In genomic region chr15:96158938-96159337, GRCh38 we compare ENCODE assay signal across 22 cellular contexts.
A peak's percentile ranks its signal among the peaks of the same experiment; 100 is the strongest.
DNase-seq lines count a peak whose midpoint lies in the region; FAIRE-seq and TF ChIP-seq lines count a peak whose summit lies in the region.
"Had no signal": no experiment of that assay in that cellular context is flagged by ENCODE, and none has a peak within 500 bp of the region (broad histone marks: within the 10 kb centered on the region; RNA-seq: fewer than 3 reads in every experiment).

No MANE protein-coding gene starts in this region.

- peak; percentile 22 to 40 for TF ChIP-seq RAD21 in liver (IDR thresholded peaks at IDR 0.05)

- no peak overlapping the region for H3K9ac ChIP-seq in liver (ENCODE audit: low read depth in 1 of 2, low read length in 2 of 2)

- H3K4me3 ChIP-seq in fibroblast of the aortic adventitia (ENCODE audit: low read depth, low read length) (no peak overlapping the region), liver (ENCODE audit: low read depth in 1 of 3, low read length in 3 of 3) (no peak overlapping the region), testis (peak overlapping the region in 1 of 2 donors; percentile 6)
- H3K4me3 ChIP-seq: HAP-1, hepatocyte, thyroid gland had no signal

- peak; percentile 91 for DNase-seq in dermis blood vessel endothelial cell
- peak; percentile 64 for DNase-seq in fibroblast of the aortic adventitia (ENCODE audit: low read depth)
- DNase-seq in testis, result peak; percentile 53
- no peak for DNase-seq in DMS 273 (lab: John Stamatoyannopoulos, UW; ENCODE audit: unreplicated experiment)
- no peak for DNase-seq in frontal cortex (ENCODE audit: low spot score in 2 of 2)
- DNase-seq in NCI-H1436 treated with DMSO at 0.1 percent for 48 hours (lab: John Stamatoyannopoulos, UW), result no peak
- DNase-seq in stimulated activated CD4-positive, alpha-beta T cell treated with anti-CD3 and anti-CD28 coated beads, Interleukin-2, amount 100 ng/mL, for 48 hours, result no peak
- DNase-seq: activated CD4-positive, alpha-beta T cell treated with anti-CD3 and anti-CD28 coated beads for 1 hour; activated CD8-positive, alpha-beta T cell treated with anti-CD3 and anti-CD28 coated beads for 36 hours; activated effector memory CD4-positive, alpha-beta T cell treated with anti-CD3 and anti-CD28 coated beads, Interleukin-2, amount 50 U/mL, for 16 hours; brain microvascular endothelial cell; effector memory CD8-positive, alpha-beta T cell; NCI-H187; NCI-H2227 treated with DMSO at 0.1 percent for 48 hours; NCI-H69; stimulated activated naive CD8-positive, alpha-beta T cell treated with anti-CD3 and anti-CD28 coated beads, Interleukin-15, Interleukin-2, amounts not matched to agents 100 U/mL and 50 U/mL, for 24 hours had no signal

- H3K27me3 ChIP-seq in liver (ENCODE audit: control insufficient read depth in 4 of 4, insufficient read depth in 4 of 4, low read length in 3 of 4) (no peaks in the 10 kb centered on the region), testis (no peaks in the 10 kb centered on the region)
- H3K27me3 ChIP-seq: brain microvascular endothelial cell, hepatocyte, thyroid gland had no signal

- WGBS in liver, result 49% methylated on average over 5 of the region's 5 CpGs
- 14 to 24% methylated on average over 5 of the region's 5 CpGs for WGBS in testis, 2 donors

- H3K27ac ChIP-seq in liver (ENCODE audit: low read depth in 1 of 2, low read length in 2 of 2) (no peak overlapping the region), testis (peak overlapping the region in 1 of 2 donors; percentile 58)
- H3K27ac ChIP-seq: brain microvascular endothelial cell, hepatocyte had no signal

- H3K36me3 ChIP-seq in liver (ENCODE audit: control insufficient read depth in 4 of 4, insufficient read depth in 3 of 4, low read depth in 1 of 4, low read length in 3 of 4) (no peaks in the 10 kb centered on the region), testis (ENCODE audit: low read depth, missing control alignments) (no peaks in the 10 kb centered on the region)
- H3K36me3 ChIP-seq: brain microvascular endothelial cell, HAP-1, thyroid gland had no signal

- H3K4me1 ChIP-seq in liver (ENCODE audit: control insufficient read depth in 4 of 4, insufficient read depth in 4 of 4, low read length in 3 of 4) (peaks cover 0 to 9% (median 3%) of the 10 kb centered on the region in 4 donors), testis (peaks cover 7% of the 10 kb centered on the region)
- H3K4me1 ChIP-seq: HAP-1 had no signal

- intact Hi-C loops in testis (cut with DNase I; ENCODE audit: low total_unique reads), result no loop called here

- no peak for FAIRE-seq in frontal cortex (lab: Jason Lieb, UNC)
- FAIRE-seq: RCC 7860, TTC549 had no signal

- TF ChIP-seq POLR2A in testis (IDR thresholded peaks at IDR 0.05), result no peak

- no peaks in the 10 kb centered on the region for H3K9me3 ChIP-seq in liver (ENCODE audit: control insufficient read depth in 4 of 4, low read length in 3 of 4)
- H3K9me3 ChIP-seq in testis, result no peaks in the 10 kb centered on the region
- H3K9me3 ChIP-seq: HAP-1, thyroid gland had no signal

- no peak for TF ChIP-seq CTCF in fibroblast of the aortic adventitia (IDR thresholded peaks at IDR 0.05; ENCODE audit: insufficient read depth, low read length)
- no peak for TF ChIP-seq CTCF in liver (IDR thresholded peaks at IDR 0.05; ENCODE audit: low read depth, low read length, missing input control)
- no peak for TF ChIP-seq CTCF in testis (IDR thresholded peaks at IDR 0.05)

TF ChIP-seq in liver, 16 proteins besides CTCF, POLR2A, EP300 and RAD21:
- peak; percentile 34 for TF ChIP-seq SP1 (IDR thresholded peaks at IDR 0.05)
- peak in 1 of 2 donors; percentile 15 for TF ChIP-seq GABPA (IDR thresholded peaks at IDR 0.05 in 1 of 2, conservative IDR thresholded peaks at IDR 0.05 in 1 of 2)
- no peak for TF ChIP-seq JUND (IDR thresholded peaks at IDR 0.05)
- no peak for TF ChIP-seq YY1 (IDR thresholded peaks at IDR 0.05)
- TF ChIP-seq REST (IDR thresholded peaks at IDR 0.05), result no peak
- no peak for TF ChIP-seq HNF4G (IDR thresholded peaks at IDR 0.05)
- TF ChIP-seq RXRA (IDR thresholded peaks at IDR 0.05), result peak; percentile 22 to 23
- peak; percentile 24 for TF ChIP-seq MAX (IDR thresholded peaks at IDR 0.05)
- TF ChIP-seq NR2F2 (IDR thresholded peaks at IDR 0.05), result peak; percentile 100

Comparison
In these comparisons a context has a peak if more than half of its experiments do, and no peak if none do; other contexts are left out.
1. DNase-seq: peak in dermis blood vessel endothelial cell (single experiment), fibroblast of the aortic adventitia (single experiment) and testis (single experiment); none in DMS 273 (single experiment), frontal cortex (0 of 2), NCI-H1436 treated with DMSO at 0.1 percent for 48 hours (single experiment) and stimulated activated CD4-positive, alpha-beta T cell treated with anti-CD3 and anti-CD28 coated beads, Interleukin-2, amount 100 ng/mL, for 48 hours (0 of 2).